9 cellular contexts compared by ENCODE assay signal in the genomic region with DNA sequence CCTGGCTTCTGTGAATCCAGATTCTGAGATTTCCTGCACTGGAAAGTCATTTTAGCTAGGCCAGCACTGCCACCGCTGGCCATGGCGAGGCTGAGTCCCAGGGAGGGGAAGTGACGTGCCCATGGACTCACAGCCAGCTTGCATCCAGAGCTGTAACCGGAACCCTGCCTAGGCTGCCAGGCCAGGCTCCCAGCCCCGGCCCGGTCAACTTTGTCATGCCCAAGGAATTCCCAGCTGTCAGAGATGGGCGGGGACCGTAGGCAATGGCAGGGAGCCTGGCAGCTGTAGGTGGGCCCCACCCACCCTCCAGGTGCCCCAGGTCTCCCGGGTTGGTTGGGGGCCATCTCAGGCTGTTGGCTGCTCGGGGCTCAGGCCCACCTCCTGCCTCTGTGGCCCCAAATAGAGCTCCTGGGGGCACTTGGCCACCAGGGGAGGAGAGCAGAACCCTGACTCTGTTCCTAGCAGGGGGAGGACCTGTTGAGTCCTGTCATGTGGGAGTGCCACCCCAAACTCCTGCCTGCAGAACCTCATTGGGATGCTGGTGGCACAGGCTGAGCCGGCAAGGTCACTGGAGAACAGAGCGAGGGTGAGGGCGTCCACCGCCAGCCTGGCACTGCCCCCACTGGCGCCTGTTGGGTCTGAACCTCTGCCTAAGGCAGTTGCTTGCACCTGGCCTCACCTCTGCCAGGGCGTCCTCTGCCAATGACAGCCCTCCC. TPM values are rescaled to one million over a fixed set of nuclear protein-coding genes. Genes with fewer than 3 reads are reported as not detected.
DNase-seq lines count a peak whose midpoint lies in the region; ATAC-seq and TF ChIP-seq lines count a peak whose summit lies in the region.
"Had no signal": no experiment of that assay in that cellular context is flagged by ENCODE, and none has a peak within 500 bp of the region (broad histone marks: within the 10 kb centered on the region; RNA-seq: fewer than 3 reads in every experiment).

No MANE protein-coding gene starts in this region.

- POLR2A ChIA-PET in WTC11 (lab: Charles Lee), result interaction anchor here (1.2 kb wide), 1 partner anchor 96 kb away, joined by 5 read pairs; no protein-coding TSS in a partner anchor

- peak; percentile 12; the same call in 1 of the 2 replicates for ATAC-seq in WTC11

- H3K27me3 Mint-ChIP-seq in WTC11 (ENCODE audit: low read depth), result no peaks in the 10 kb centered on the region

- TF ChIP-seq CTCF in WTC11 (IDR thresholded peaks at IDR 0.05) (no peak), right atrium auricular region (IDR thresholded peaks at IDR 0.05) (peak in 1 of 2 donors; percentile 32), tibial nerve (IDR thresholded peaks at IDR 0.05) (no peak), WERI-Rb-1 (IDR thresholded peaks at IDR 0.05; ENCODE audit: low read depth, low read length) (no peak), GM20000 (IDR thresholded peaks at IDR 0.05; ENCODE audit: extremely low read depth, missing control alignments) (no peak)

- CTCF ChIA-PET in WTC11 (lab: Charles Lee), result interaction anchor here (0.5 to 10.8 kb wide), 17 partner anchors 12 to 220 kb away, joined by 3 to 216 read pairs (median 6); partner anchors contain the start of gene FOXO6

- 53 to 75% methylated on average over 10 to 15 of the region's 16 CpGs for WGBS in tibial nerve, 2 donors

- H3K27ac ChIP-seq in right atrium auricular region (peak overlapping the region; percentile 68 to 86), tibial nerve (peak overlapping the region in 3 of 4 donors; percentile 38 to 72 (median 53)), WERI-Rb-1 (no peak overlapping the region)

- no peak overlapping the region for H3K4me3 Mint-ChIP-seq in WTC11

- peaks cover 0 to 24% of the 10 kb centered on the region in 2 donors for H3K4me1 ChIP-seq in right atrium auricular region
- peaks cover 0 to 32% (median 4%) of the 10 kb centered on the region in 4 donors for H3K4me1 ChIP-seq in tibial nerve

- no peaks in the 10 kb centered on the region for H3K9me3 Mint-ChIP-seq in WTC11

- H3K9me3 ChIP-seq in right atrium auricular region, result no peaks in the 10 kb centered on the region
- no peaks in the 10 kb centered on the region for H3K9me3 ChIP-seq in tibial nerve
- H3K9me3 ChIP-seq in WERI-Rb-1 (ENCODE audit: severe bottlenecking), result no peaks in the 10 kb centered on the region

- no peak for TF ChIP-seq POLR2A in tibial nerve (IDR thresholded peaks at IDR 0.05)

- no peak overlapping the region for H3K27ac Mint-ChIP-seq in WTC11

- H3K36me3 Mint-ChIP-seq in WTC11, result no peaks in the 10 kb centered on the region

- DNase-seq in HS-5 (ENCODE audit: low read depth) (peak; percentile 80), WTC11 (ENCODE audit: low spot score) (no peak), right atrium auricular region (ENCODE audit: low spot score) (peak; percentile 93), tibial nerve (ENCODE audit: low spot score in 2 of 2) (peak in 1 of 2 donors; percentile 18), T-helper 9 cell (no peak), WERI-Rb-1 (no peak), GM20000 (ENCODE audit: low spot score) (no peak), NCI-H187 treated with DMSO at 0.1 percent for 48 hours (lab: John Stamatoyannopoulos, UW) (no peak)
- DNase-seq: activated gamma-delta T cell had no signal

- no peak for TF ChIP-seq EP300 in tibial nerve (IDR thresholded peaks at IDR 0.05)

- H3K36me3 ChIP-seq in right atrium auricular region (no peaks in the 10 kb centered on the region), tibial nerve (no peaks in the 10 kb centered on the region), WERI-Rb-1 (no peaks in the 10 kb centered on the region)

- no peak overlapping the region for H3K4me3 ChIP-seq in right atrium auricular region
- H3K4me3 ChIP-seq in tibial nerve, result no peak overlapping the region
- H3K4me3 ChIP-seq in WERI-Rb-1 (ENCODE audit: low read depth, low read length), result no peak overlapping the region

- peaks cover 8% of the 10 kb centered on the region for H3K4me1 Mint-ChIP-seq in WTC11

- H3K27me3 ChIP-seq in right atrium auricular region (no peaks in the 10 kb centered on the region), tibial nerve (no peaks in the 10 kb centered on the region), WERI-Rb-1 (ENCODE audit: insufficient read depth, low read depth, severe bottlenecking) (no peaks in the 10 kb centered on the region)

TF ChIP-seq in WTC11, 78 proteins besides CTCF, POLR2A, EP300 and RAD21 (continues in another document):
- no peak for TF ChIP-seq USF2 (CRISPR knock-in tag; IDR thresholded peaks at IDR 0.05)
- TF ChIP-seq IRF2 (CRISPR knock-in tag; IDR thresholded peaks at IDR 0.05; ENCODE audit: borderline replicate concordance, low read depth), result no peak
- no peak for TF ChIP-seq AR (CRISPR knock-in tag; IDR thresholded peaks at IDR 0.05)
- TF ChIP-seq EMX1 (CRISPR knock-in tag; IDR thresholded peaks at IDR 0.05), result no peak
- TF ChIP-seq ATF3 (CRISPR knock-in tag; conservative IDR thresholded peaks at IDR 0.05), result no peak
- TF ChIP-seq, protein P1, sequence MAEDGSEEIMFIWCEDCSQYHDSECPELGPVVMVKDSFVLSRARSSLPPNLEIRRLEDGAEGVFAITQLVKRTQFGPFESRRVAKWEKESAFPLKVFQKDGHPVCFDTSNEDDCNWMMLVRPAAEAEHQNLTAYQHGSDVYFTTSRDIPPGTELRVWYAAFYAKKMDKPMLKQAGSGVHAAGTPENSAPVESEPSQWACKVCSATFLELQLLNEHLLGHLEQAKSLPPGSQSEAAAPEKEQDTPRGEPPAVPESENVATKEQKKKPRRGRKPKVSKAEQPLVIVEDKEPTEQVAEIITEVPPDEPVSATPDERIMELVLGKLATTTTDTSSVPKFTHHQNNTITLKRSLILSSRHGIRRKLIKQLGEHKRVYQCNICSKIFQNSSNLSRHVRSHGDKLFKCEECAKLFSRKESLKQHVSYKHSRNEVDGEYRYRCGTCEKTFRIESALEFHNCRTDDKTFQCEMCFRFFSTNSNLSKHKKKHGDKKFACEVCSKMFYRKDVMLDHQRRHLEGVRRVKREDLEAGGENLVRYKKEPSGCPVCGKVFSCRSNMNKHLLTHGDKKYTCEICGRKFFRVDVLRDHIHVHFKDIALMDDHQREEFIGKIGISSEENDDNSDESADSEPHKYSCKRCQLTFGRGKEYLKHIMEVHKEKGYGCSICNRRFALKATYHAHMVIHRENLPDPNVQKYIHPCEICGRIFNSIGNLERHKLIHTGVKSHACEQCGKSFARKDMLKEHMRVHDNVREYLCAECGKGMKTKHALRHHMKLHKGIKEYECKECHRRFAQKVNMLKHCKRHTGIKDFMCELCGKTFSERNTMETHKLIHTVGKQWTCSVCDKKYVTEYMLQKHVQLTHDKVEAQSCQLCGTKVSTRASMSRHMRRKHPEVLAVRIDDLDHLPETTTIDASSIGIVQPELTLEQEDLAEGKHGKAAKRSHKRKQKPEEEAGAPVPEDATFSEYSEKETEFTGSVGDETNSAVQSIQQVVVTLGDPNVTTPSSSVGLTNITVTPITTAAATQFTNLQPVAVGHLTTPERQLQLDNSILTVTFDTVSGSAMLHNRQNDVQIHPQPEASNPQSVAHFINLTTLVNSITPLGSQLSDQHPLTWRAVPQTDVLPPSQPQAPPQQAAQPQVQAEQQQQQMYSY (CRISPR knock-in tag; IDR thresholded peaks at IDR 0.05), result no peak

RNA-seq across cellular contexts. Expression of gene FOXO6, which starts 57.8 kb away (rescaled TPM):
- total RNA-seq in WTC11 (2021) (5.4 to 7.4 TPM (median 7.0 TPM) in 3 replicates), right atrium auricular region (1 to 10 TPM; 1.4 to 1.9 TPM), tibial nerve (1 to 10 TPM in 2 of 4 donors, under 1 TPM in 2; 0.44 to 4.4 (median 1.7) TPM)

Comparison
In these comparisons a context has a peak if more than half of its experiments do, and no peak if none do; other contexts are left out.
1. DNase-seq: peak in HS-5 (single experiment) and right atrium auricular region (single experiment); none in WTC11 (single experiment), T-helper 9 cell (single experiment), WERI-Rb-1 (single experiment), GM20000 (single experiment) and NCI-H187 treated with DMSO at 0.1 percent for 48 hours (single experiment).